ENCODE assay signal across 14 cellular contexts in the genomic region with DNA sequence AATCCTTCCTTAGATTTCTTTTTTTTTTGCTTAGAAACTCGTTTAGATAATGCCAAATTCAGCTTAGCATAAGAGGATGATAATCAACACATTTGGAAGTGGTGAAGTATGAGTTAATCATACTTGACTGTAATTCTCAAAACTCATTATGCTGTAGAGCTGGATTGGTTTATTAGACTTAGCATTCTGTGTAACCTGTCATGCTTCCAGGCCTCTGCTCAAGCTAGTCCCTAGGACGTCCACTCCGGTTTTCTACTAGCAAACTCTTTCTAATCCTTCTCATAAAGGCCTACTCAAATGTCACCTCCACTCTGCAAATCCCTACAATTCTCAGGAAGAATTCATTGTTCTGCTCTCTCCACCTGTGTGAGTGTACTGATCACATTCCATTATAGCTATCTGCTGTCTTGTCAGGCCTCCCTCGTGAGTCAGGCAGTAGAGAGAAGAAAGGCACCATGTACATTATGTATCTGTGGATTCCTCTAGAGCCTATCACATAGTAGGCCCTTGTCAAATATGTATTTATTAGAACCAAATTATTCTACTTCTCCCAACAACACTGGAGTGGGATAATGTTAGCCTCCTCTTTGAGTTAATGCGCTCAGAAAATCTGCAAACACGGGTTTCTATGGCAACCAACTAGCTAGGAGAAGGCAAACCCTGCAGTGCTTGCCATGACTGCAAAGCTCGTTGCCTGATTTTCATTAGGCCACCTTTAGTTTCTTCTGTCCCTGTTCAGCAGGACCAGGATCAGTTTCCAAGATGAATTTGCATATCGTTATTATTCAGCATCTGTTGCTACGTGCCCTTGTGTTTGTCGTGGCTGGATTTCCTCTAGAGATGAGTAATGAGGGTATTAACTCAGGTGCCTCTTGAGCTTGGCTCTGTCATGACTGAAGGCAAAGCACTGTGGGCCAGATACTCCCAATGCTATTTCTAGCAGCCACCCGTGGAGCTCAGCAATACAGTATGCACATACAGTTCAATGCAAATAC. TPM values are rescaled to one million over a fixed set of nuclear protein-coding genes. Genes with fewer than 3 reads are reported as not detected.
DNase-seq lines count a peak whose midpoint lies in the region; ATAC-seq and TF ChIP-seq lines count a peak whose summit lies in the region.
"Had no signal": no experiment of that assay in that cellular context is flagged by ENCODE, and none has a peak within 500 bp of the region (broad histone marks: within the 10 kb centered on the region; RNA-seq: fewer than 3 reads in every experiment).

No MANE protein-coding gene starts in this region.

- H3F3A ChIP-seq in GM23248 (ENCODE audit: insufficient read depth), result no peaks in the 10 kb centered on the region

- no peaks in the 10 kb centered on the region for H3K36me3 ChIP-seq in GM23248 (ENCODE audit: low read depth)
- H3K36me3 ChIP-seq: BLaER1 treated with 17β-estradiol and CSF1 and Interleukin-3, amounts not matched to agents 10 nM and 100 nM; heart right ventricle; thyroid gland had no signal

- no peak for TF ChIP-seq CTCF in GM12865 (IDR thresholded peaks at IDR 0.05; ENCODE audit: insufficient read depth, low read depth, low read length, missing control alignments)

- H3K79me2 ChIP-seq in GM23248 (ENCODE audit: insufficient read depth), result no peaks in the 10 kb centered on the region

- in situ Hi-C loops in GM23248 (cut with MboI), result no loop called here

- H3K4me2 ChIP-seq in GM23248 (ENCODE audit: unreplicated experiment), result no peak overlapping the region
- H3K4me2 ChIP-seq: BLaER1 treated with 17β-estradiol and CSF1 and Interleukin-3, amounts not matched to agents 10 nM and 100 nM had no signal

- H3K27me3 ChIP-seq in GM23248 (replicated peaks; ENCODE audit: insufficient read depth), result no peaks in the 10 kb centered on the region
- H3K27me3 ChIP-seq: BLaER1 treated with 17β-estradiol and CSF1 and Interleukin-3, amounts not matched to agents 10 nM and 100 nM; heart right ventricle; thyroid gland had no signal

- H2AFZ ChIP-seq in GM23248, result no peak overlapping the region

- no peaks in the 10 kb centered on the region for H4K20me1 ChIP-seq in GM23248 (ENCODE audit: insufficient read depth)
- H4K20me1 ChIP-seq: BLaER1 treated with 17β-estradiol and CSF1 and Interleukin-3, amounts not matched to agents 10 nM and 100 nM had no signal

- no peaks in the 10 kb centered on the region for H3K4me1 ChIP-seq in GM23248 (ENCODE audit: insufficient read depth)
- H3K4me1 ChIP-seq: BLaER1 treated with 17β-estradiol and CSF1 and Interleukin-3, amounts not matched to agents 10 nM and 100 nM; thyroid gland had no signal

- no peaks in the 10 kb centered on the region for H3K9me3 ChIP-seq in GM23248 (ENCODE audit: low read depth)
- H3K9me3 ChIP-seq: BLaER1 treated with 17β-estradiol and CSF1 and Interleukin-3, amounts not matched to agents 10 nM and 100 nM; heart right ventricle; thyroid gland had no signal

- no peak overlapping the region for H3K4me3 ChIP-seq in GM12865 (ENCODE audit: low read depth, low read length)
- no peak overlapping the region for H3K4me3 ChIP-seq in GM23248
- H3K4me3 ChIP-seq: BLaER1 treated with 17β-estradiol and CSF1 and Interleukin-3, amounts not matched to agents 10 nM and 100 nM; heart right ventricle; thyroid gland had no signal

- no peaks in the 10 kb centered on the region for H3K9me2 ChIP-seq in GM23248 (ENCODE audit: insufficient read depth)

- H3K27ac ChIP-seq in GM23248, result no peak overlapping the region
- H3K27ac ChIP-seq: BLaER1 treated with 17β-estradiol and CSF1 and Interleukin-3, amounts not matched to agents 10 nM and 100 nM; heart right ventricle; thyroid gland had no signal

- peak; percentile 40 for DNase-seq in GM12865 (ENCODE audit: low read depth)
- DNase-seq in NCI-H2196 treated with DMSO at 0.1 percent for 48 hours (lab: John Stamatoyannopoulos, UW; ENCODE audit: unreplicated experiment), result peak; percentile 33
- DNase-seq in GM23248, result no peak
- no peak for DNase-seq in Kasumi-1 (lab: John Stamatoyannopoulos, UW)
- DNase-seq: activated CD8-positive, alpha-beta memory T cell treated with anti-CD3 and anti-CD28 coated beads, Interleukin-2, amount 50 U/mL, for 48 hours; heart right ventricle; thyroid gland had no signal

- H3K9ac ChIP-seq in GM23248, result no peak overlapping the region
- H3K9ac ChIP-seq: BLaER1 treated with 17β-estradiol and CSF1 and Interleukin-3, amounts not matched to agents 10 nM and 100 nM had no signal

- peak; percentile 55 for ATAC-seq in HG03159 (IDR thresholded peaks at IDR 0.05; ENCODE audit: unreplicated experiment)
- ATAC-seq in esophagus mucosa, result peak; percentile 96
- ATAC-seq in HG03521 (IDR thresholded peaks at IDR 0.05; ENCODE audit: unreplicated experiment), result no peak
- no peak for ATAC-seq in GM21737 (IDR thresholded peaks at IDR 0.05; ENCODE audit: unreplicated experiment)

- WGBS in GM23248 (ENCODE audit: low coverage in 1 of 2, low lambda C conversion rate in 2 of 2, missing lambda C conversion rate in 2 of 2), 2 experiments, result 6 to 7% methylated on average over 11 of the region's 11 CpGs

RNA-seq across cellular contexts. Expression of a gene that starts 30.7 kb away (rescaled TPM):
- total RNA-seq in esophagus mucosa, result 0.12 TPM
- not detected in 2 replicates for total RNA-seq in GM23248 (2014; rRNA removed; shearing (Covaris generic))
- not detected in 2 replicates for polyA plus RNA-seq in GM23248 (2016; fragmentation: Nextera tagmentation; extraction: Ambion mirVana)
- total RNA-seq: chondrocyte, heart right ventricle, MCF 10A had no signal

Comparison
In these comparisons a context has a peak if more than half of its experiments do, and no peak if none do; other contexts are left out.
1. DNase-seq: peak in GM12865 (single experiment) and NCI-H2196 treated with DMSO at 0.1 percent for 48 hours (single experiment); none in GM23248 (single experiment) and Kasumi-1 (0 of 2).
2. ATAC-seq: peak in HG03159 (single experiment) and esophagus mucosa (single experiment); none in HG03521 (single experiment) and GM21737 (single experiment).